ENCODE assay signal across 10 cellular contexts in the genomic region with DNA sequence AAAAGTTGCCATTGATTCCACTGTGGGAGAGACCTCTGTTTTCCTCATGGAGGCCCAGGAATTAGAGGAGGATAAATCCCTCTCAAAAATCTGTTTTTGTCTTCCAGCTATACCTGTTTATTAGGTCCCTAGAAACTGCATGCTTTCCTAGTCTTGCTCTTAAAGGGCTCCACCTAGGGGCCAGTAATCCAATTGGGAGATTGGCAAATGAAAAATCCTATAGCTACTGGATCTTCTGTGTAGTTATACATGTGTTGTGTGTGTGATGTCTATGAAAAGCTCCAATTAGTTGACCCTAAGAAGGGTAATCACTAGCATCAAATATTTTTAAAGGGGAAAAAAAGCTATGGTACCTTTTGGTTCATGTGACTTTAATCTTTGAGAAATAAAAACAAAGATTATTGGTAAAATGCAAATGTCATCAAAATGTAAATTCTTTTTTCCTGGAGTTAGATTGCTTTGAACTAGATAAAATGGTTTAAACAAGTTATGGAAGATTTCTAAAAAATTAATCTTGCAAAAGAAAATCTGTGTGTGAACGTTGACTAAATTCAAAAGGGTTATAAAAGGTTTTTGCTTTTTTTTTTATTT.
DNase-seq lines count a peak whose midpoint lies in the region; ATAC-seq and TF ChIP-seq lines count a peak whose summit lies in the region.
"Had no signal": no experiment of that assay in that cellular context is flagged by ENCODE, and none has a peak within 500 bp of the region (broad histone marks: within the 10 kb centered on the region; RNA-seq: fewer than 3 reads in every experiment).

No MANE protein-coding gene starts in this region.

- no peak overlapping the region for H3K9ac ChIP-seq in SU-DHL-6 (ENCODE audit: low read length)

- H3K4me1 ChIP-seq in DOHH2 (ENCODE audit: control insufficient read depth, low read length) (no peaks in the 10 kb centered on the region), right atrium auricular region (peaks cover 0 to 4% of the 10 kb centered on the region in 2 donors), upper lobe of left lung (peaks cover 0 to 6% (median 4%) of the 10 kb centered on the region in 4 donors)
- H3K4me1 ChIP-seq: SJSA1 had no signal

- H3K79me2 ChIP-seq in DOHH2 (ENCODE audit: control insufficient read depth, low read length) = no peaks in the 10 kb centered on the region
- H3K79me2 ChIP-seq in SU-DHL-6 (ENCODE audit: insufficient read depth, low read length) = no peaks in the 10 kb centered on the region

- TF ChIP-seq CTCF in DOHH2 (IDR thresholded peaks at IDR 0.05; ENCODE audit: low read depth, low read length, poor library complexity, severe bottlenecking) = peak; percentile 68
- peak; percentile 38 for TF ChIP-seq CTCF in SU-DHL-6 (IDR thresholded peaks at IDR 0.05; ENCODE audit: insufficient read depth, low read length, poor library complexity, severe bottlenecking)
- TF ChIP-seq CTCF in right atrium auricular region (IDR thresholded peaks at IDR 0.05) = peak; percentile 25 to 68
- TF ChIP-seq CTCF in upper lobe of left lung (IDR thresholded peaks at IDR 0.05) = peak; percentile 24 to 55 (median 41)

- no peaks in the 10 kb centered on the region for H3K9me3 ChIP-seq in DOHH2 (ENCODE audit: control insufficient read depth, insufficient read depth, low read length)
- H3K9me3 ChIP-seq in SU-DHL-6 (ENCODE audit: insufficient read depth, low read length) = no peaks in the 10 kb centered on the region
- H3K9me3 ChIP-seq in right atrium auricular region = no peaks in the 10 kb centered on the region
- H3K9me3 ChIP-seq in upper lobe of left lung = no peaks in the 10 kb centered on the region
- H3K9me3 ChIP-seq: SJSA1 had no signal

- no peak overlapping the region for H3K4me3 ChIP-seq in DOHH2 (ENCODE audit: low read length)
- H3K4me3 ChIP-seq in SU-DHL-6 (ENCODE audit: insufficient read depth, low read length, poor library complexity, severe bottlenecking) = no peak overlapping the region
- H3K4me3 ChIP-seq in right atrium auricular region = no peak overlapping the region
- no peak overlapping the region for H3K4me3 ChIP-seq in upper lobe of left lung
- H3K4me3 ChIP-seq: lung, SJSA1 had no signal

- no peak overlapping the region for H2AFZ ChIP-seq in SU-DHL-6 (ENCODE audit: low read depth, low read length, severe bottlenecking)

- TF ChIP-seq POLR2A in upper lobe of left lung (IDR thresholded peaks at IDR 0.05) = no peak

- WGBS in upper lobe of left lung, 2 donors = 64 to 78% methylated on average over 1 of the region's 1 CpG

- no peak overlapping the region for H3K27ac ChIP-seq in DOHH2 (ENCODE audit: low read depth, low read length)
- no peak overlapping the region for H3K27ac ChIP-seq in SU-DHL-6 (ENCODE audit: low read depth, low read length)
- H3K27ac ChIP-seq in right atrium auricular region = no peak overlapping the region
- H3K27ac ChIP-seq in upper lobe of left lung = no peak overlapping the region
- H3K27ac ChIP-seq: SJSA1 had no signal

- H3K9me2 ChIP-seq in DOHH2 (replicated peaks; ENCODE audit: control insufficient read depth, low read length) = no peaks in the 10 kb centered on the region
- no peaks in the 10 kb centered on the region for H3K9me2 ChIP-seq in SU-DHL-6 (replicated peaks; ENCODE audit: insufficient read depth, low read length)

- no peak for TF ChIP-seq EP300 in upper lobe of left lung (IDR thresholded peaks at IDR 0.05)

- H3K4me2 ChIP-seq in DOHH2 (ENCODE audit: low read length) (no peak overlapping the region), SU-DHL-6 (ENCODE audit: low read depth, low read length, poor library complexity, severe bottlenecking) (no peak overlapping the region)

- no peak for ATAC-seq in upper lobe of left lung (ENCODE audit: low FRiP score in 2 of 2)

- H3K36me3 ChIP-seq in DOHH2 (ENCODE audit: control insufficient read depth, low read length) (no peaks in the 10 kb centered on the region), SU-DHL-6 (ENCODE audit: low read length) (no peaks in the 10 kb centered on the region), right atrium auricular region (no peaks in the 10 kb centered on the region), upper lobe of left lung (no peaks in the 10 kb centered on the region)
- H3K36me3 ChIP-seq: SJSA1 had no signal

- DNase-seq in LHCN-M2 (ENCODE audit: low read depth) (peak; percentile 36), right atrium auricular region (ENCODE audit: low spot score) (no peak), upper lobe of left lung (no peak), T-helper 9 cell (no peak)
- DNase-seq in stimulated activated CD4-positive, alpha-beta T cell treated with anti-CD3 and anti-CD28 coated beads, Interleukin-4, amount 100 ng/mL, for 4 hours = no peak
- no peak for DNase-seq in activated T-cell treated with anti-CD3 and anti-CD28 coated beads, Interleukin-2, amount 50 U/mL, for 1 hour

- no peaks in the 10 kb centered on the region for H3F3A ChIP-seq in DOHH2 (ENCODE audit: control insufficient read depth, insufficient read depth)
- no peaks in the 10 kb centered on the region for H3F3A ChIP-seq in SU-DHL-6 (ENCODE audit: insufficient read depth)

- no peaks in the 10 kb centered on the region for H4K20me1 ChIP-seq in DOHH2 (ENCODE audit: control insufficient read depth, insufficient read depth, low read depth, low read length)
- no peaks in the 10 kb centered on the region for H4K20me1 ChIP-seq in SU-DHL-6 (ENCODE audit: low read depth, low read length)

- H3K27me3 ChIP-seq in DOHH2 (ENCODE audit: control insufficient read depth, low read length) (no peaks in the 10 kb centered on the region), SU-DHL-6 (ENCODE audit: low read length) (no peaks in the 10 kb centered on the region), right atrium auricular region (no peaks in the 10 kb centered on the region), upper lobe of left lung (no peaks in the 10 kb centered on the region)
- H3K27me3 ChIP-seq: SJSA1 had no signal
